9 cellular contexts compared by ENCODE assay signal in genomic region chr18:72086421-72086820, GRCh38.
DNase-seq lines count a peak whose midpoint lies in the region; ATAC-seq and TF ChIP-seq lines count a peak whose summit lies in the region.
"Had no signal": no experiment of that assay in that cellular context is flagged by ENCODE, and none has a peak within 500 bp of the region (broad histone marks: within the 10 kb centered on the region; RNA-seq: fewer than 3 reads in every experiment).

No MANE protein-coding gene starts in this region.

- H3K27me3 Mint-ChIP-seq in memory B cell, result no peaks in the 10 kb centered on the region

- H4K20me1 ChIP-seq in DOHH2 (ENCODE audit: control insufficient read depth, insufficient read depth, low read depth, low read length), result no peaks in the 10 kb centered on the region
- H4K20me1 ChIP-seq in Karpas-422 (ENCODE audit: insufficient read depth, low read depth, low read length), result no peaks in the 10 kb centered on the region

- no peak overlapping the region for H2AFZ ChIP-seq in Karpas-422 (ENCODE audit: low read length)

- no peaks in the 10 kb centered on the region for H3F3A ChIP-seq in DOHH2 (ENCODE audit: control insufficient read depth, insufficient read depth)

- H3K27me3 ChIP-seq in DOHH2 (ENCODE audit: control insufficient read depth, low read length) (no peaks in the 10 kb centered on the region), Karpas-422 (ENCODE audit: low read length) (no peaks in the 10 kb centered on the region), esophagus squamous epithelium (no peaks in the 10 kb centered on the region)

- H3K4me3 Mint-ChIP-seq in memory B cell, result no peak overlapping the region

- peak; percentile 41 for ATAC-seq in memory B cell (ENCODE audit: low read depth)
- no peak for ATAC-seq in GM18909 (IDR thresholded peaks at IDR 0.05; ENCODE audit: poor library complexity, unreplicated experiment)

- WGBS in esophagus squamous epithelium, 2 donors, result 16% methylated on average over 4 of the region's 4 CpGs

- no peak for TF ChIP-seq POLR2A in esophagus squamous epithelium (IDR thresholded peaks at IDR 0.05)

- H3K27ac Mint-ChIP-seq in memory B cell, result no peak overlapping the region

- H3K4me1 ChIP-seq in DOHH2 (ENCODE audit: control insufficient read depth, low read length), result no peaks in the 10 kb centered on the region
- H3K4me1 ChIP-seq in Karpas-422 (ENCODE audit: low read length), result peaks cover 27% of the 10 kb centered on the region
- no peaks in the 10 kb centered on the region for H3K4me1 ChIP-seq in esophagus squamous epithelium

- H3K36me3 ChIP-seq in DOHH2 (ENCODE audit: control insufficient read depth, low read length) (no peaks in the 10 kb centered on the region), Karpas-422 (ENCODE audit: insufficient read depth, low read length) (no peaks in the 10 kb centered on the region), esophagus squamous epithelium (no peaks in the 10 kb centered on the region)

- no peak overlapping the region for H3K4me2 ChIP-seq in DOHH2 (ENCODE audit: low read length)
- H3K4me2 ChIP-seq in Karpas-422 (ENCODE audit: low read depth, low read length, poor library complexity, severe bottlenecking), result no peak overlapping the region

- H3K9me2 ChIP-seq in DOHH2 (replicated peaks; ENCODE audit: control insufficient read depth, low read length) (no peaks in the 10 kb centered on the region), Karpas-422 (replicated peaks; ENCODE audit: insufficient read depth, low read length) (no peaks in the 10 kb centered on the region)

- no peak overlapping the region for H3K9ac ChIP-seq in Karpas-422 (ENCODE audit: low read length)

- H3K79me2 ChIP-seq in DOHH2 (ENCODE audit: control insufficient read depth, low read length), result no peaks in the 10 kb centered on the region
- no peaks in the 10 kb centered on the region for H3K79me2 ChIP-seq in Karpas-422 (ENCODE audit: low read length)

- H3K9me3 ChIP-seq in DOHH2 (ENCODE audit: control insufficient read depth, insufficient read depth, low read length), result no peaks in the 10 kb centered on the region
- H3K9me3 ChIP-seq in Karpas-422 (ENCODE audit: low read length), result peaks cover 28% of the 10 kb centered on the region
- no peaks in the 10 kb centered on the region for H3K9me3 ChIP-seq in esophagus squamous epithelium

- peak; percentile 51 for TF ChIP-seq CTCF in DOHH2 (IDR thresholded peaks at IDR 0.05; ENCODE audit: low read depth, low read length, poor library complexity, severe bottlenecking)
- TF ChIP-seq CTCF in VCaP (conservative IDR thresholded peaks at IDR 0.05), result peak; percentile 71
- no peak for TF ChIP-seq CTCF in GM20000 (IDR thresholded peaks at IDR 0.05; ENCODE audit: extremely low read depth, missing control alignments)
- no peak for TF ChIP-seq CTCF in esophagus squamous epithelium (IDR thresholded peaks at IDR 0.05)

- H3K27ac ChIP-seq in DOHH2 (ENCODE audit: low read depth, low read length), result no peak overlapping the region
- no peak overlapping the region for H3K27ac ChIP-seq in Karpas-422 (ENCODE audit: low read length)
- H3K27ac ChIP-seq in VCaP, result no peak overlapping the region
- H3K27ac ChIP-seq in esophagus squamous epithelium, result no peak overlapping the region

- no peaks in the 10 kb centered on the region for H3K36me3 Mint-ChIP-seq in memory B cell

- peaks cover 22% of the 10 kb centered on the region for H3K4me1 Mint-ChIP-seq in memory B cell

- no peaks in the 10 kb centered on the region for H3K9me3 Mint-ChIP-seq in memory B cell

- DNase-seq in Karpas-422 (peak; percentile 75), memory B cell (ENCODE audit: low spot score in 2 of 2) (no peak), GM20000 (ENCODE audit: low spot score) (no peak), esophagus squamous epithelium (lab: John Stamatoyannopoulos, UW) (no peak), GM19238 (ENCODE audit: insufficient read length, low spot score) (no peak)
- DNase-seq: stimulated activated CD4-positive, alpha-beta T cell treated with anti-CD3 and anti-CD28 coated beads, Interleukin-4, amount 100 ng/mL, for 1 hour had no signal

- intact Hi-C loops in esophagus squamous epithelium (cut with DNase I), result no loop called here

- H3K4me3 ChIP-seq in DOHH2 (ENCODE audit: low read length), result no peak overlapping the region
- H3K4me3 ChIP-seq in Karpas-422 (ENCODE audit: low read length), result no peak overlapping the region
- no peak overlapping the region for H3K4me3 ChIP-seq in esophagus squamous epithelium

Comparison
In these comparisons a context has a peak if more than half of its experiments do, and no peak if none do; other contexts are left out.
1. CTCF ChIP-seq: peak in DOHH2 (single experiment) and VCaP (single experiment); none in GM20000 (single experiment) and esophagus squamous epithelium (0 of 6).